ENCODE assay signal across 3 cellular contexts in the genomic region with DNA sequence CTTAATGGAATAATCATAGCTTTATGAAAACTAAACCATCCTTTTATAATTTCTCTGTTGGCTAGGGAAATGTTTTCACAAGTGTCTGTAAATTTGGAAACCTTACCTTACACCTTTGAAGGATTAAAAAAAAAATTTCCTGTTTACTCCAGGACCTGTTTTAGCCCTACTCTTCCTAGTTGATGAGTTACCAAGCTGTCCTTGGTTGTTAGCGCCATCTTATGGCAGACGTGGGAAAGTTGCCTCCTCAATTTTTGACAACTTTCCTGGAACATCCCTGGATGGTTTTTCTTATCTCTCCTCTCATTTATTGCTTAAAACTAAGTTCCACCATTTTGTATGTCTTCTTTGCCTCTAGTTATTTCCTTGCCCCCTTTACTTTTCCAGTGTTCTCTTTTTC.
TF ChIP-seq lines count a peak whose summit lies in the region.

No MANE protein-coding gene starts in this region.

TF ChIP-seq in HEK293, 187 proteins besides CTCF, POLR2A, EP300 and RAD21 (continued from another document):
- TF ChIP-seq, protein P1, sequence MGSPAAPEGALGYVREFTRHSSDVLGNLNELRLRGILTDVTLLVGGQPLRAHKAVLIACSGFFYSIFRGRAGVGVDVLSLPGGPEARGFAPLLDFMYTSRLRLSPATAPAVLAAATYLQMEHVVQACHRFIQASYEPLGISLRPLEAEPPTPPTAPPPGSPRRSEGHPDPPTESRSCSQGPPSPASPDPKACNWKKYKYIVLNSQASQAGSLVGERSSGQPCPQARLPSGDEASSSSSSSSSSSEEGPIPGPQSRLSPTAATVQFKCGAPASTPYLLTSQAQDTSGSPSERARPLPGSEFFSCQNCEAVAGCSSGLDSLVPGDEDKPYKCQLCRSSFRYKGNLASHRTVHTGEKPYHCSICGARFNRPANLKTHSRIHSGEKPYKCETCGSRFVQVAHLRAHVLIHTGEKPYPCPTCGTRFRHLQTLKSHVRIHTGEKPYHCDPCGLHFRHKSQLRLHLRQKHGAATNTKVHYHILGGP (tag by site-specific recombination; IDR thresholded peaks at IDR 0.05): 0 out of 2 replicates have a peak, but pooled peaks have one; percentile 4
- TF ChIP-seq ZNF777 (tag by site-specific recombination; IDR thresholded peaks at IDR 0.05; ENCODE audit: borderline replicate concordance): no peak
- TF ChIP-seq ZNF2 (tag by site-specific recombination; IDR thresholded peaks at IDR 0.05): peak; percentile 99
- TF ChIP-seq SETDB1 (IDR thresholded peaks at IDR 0.05; ENCODE audit: insufficient read length, low read length): peak; percentile 81

TF ChIP-seq in WTC11, 78 proteins besides CTCF, POLR2A, EP300 and RAD21:
- TF ChIP-seq, protein P2, sequence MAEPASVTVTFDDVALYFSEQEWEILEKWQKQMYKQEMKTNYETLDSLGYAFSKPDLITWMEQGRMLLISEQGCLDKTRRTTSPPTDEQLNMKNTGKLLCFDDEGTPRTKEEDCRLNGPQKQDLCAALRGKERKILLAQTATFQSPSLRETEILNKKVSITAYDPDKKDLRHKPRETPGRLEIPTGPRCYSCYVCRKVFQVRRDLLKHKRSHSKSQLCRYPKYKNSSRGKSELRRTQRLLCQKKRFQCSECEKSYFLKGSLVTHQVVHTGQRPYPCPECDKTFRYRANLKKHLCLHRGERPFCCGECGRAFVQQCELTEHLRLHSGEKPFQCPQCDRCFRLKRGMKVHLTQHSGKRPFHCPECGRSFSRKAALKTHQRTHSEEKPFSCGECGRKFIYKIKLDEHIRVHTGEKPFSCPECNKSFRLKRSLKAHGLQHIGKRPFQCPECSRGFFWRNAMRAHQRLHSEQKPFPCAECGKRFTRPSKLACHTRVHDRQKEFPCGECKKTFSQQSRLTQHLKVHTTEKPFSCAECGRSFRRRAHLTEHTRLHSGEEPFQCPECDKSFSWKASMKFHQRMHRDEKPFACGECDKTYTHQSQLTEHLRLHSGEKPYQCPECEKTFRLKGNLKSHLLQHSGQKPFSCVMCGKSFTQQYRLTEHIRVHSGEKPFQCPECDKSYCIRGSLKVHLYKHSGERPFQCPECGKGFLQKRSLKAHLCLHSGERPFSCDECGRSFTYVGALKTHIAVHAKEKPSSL (CRISPR knock-in tag; conservative IDR thresholded peaks at IDR 0.05): no peak
- TF ChIP-seq NR2C2 (CRISPR knock-in tag; IDR thresholded peaks at IDR 0.05) (no peak), FOXJ3 (CRISPR knock-in tag; IDR thresholded peaks at IDR 0.05; ENCODE audit: borderline replicate concordance) (no peak), SOX15 (CRISPR knock-in tag; IDR thresholded peaks at IDR 0.05) (no peak), NR1H2 (CRISPR knock-in tag; IDR thresholded peaks at IDR 0.05) (no peak), ELF4 (CRISPR knock-in tag; IDR thresholded peaks at IDR 0.05; ENCODE audit: low read depth) (no peak), KAT7 (CRISPR knock-in tag; IDR thresholded peaks at IDR 0.05; ENCODE audit: borderline replicate concordance) (no peak), ZNF671 (CRISPR knock-in tag; IDR thresholded peaks at IDR 0.05) (no peak), FOXP1 (CRISPR knock-in tag; IDR thresholded peaks at IDR 0.05; ENCODE audit: borderline replicate concordance) (no peak)
- TF ChIP-seq, protein P3, sequence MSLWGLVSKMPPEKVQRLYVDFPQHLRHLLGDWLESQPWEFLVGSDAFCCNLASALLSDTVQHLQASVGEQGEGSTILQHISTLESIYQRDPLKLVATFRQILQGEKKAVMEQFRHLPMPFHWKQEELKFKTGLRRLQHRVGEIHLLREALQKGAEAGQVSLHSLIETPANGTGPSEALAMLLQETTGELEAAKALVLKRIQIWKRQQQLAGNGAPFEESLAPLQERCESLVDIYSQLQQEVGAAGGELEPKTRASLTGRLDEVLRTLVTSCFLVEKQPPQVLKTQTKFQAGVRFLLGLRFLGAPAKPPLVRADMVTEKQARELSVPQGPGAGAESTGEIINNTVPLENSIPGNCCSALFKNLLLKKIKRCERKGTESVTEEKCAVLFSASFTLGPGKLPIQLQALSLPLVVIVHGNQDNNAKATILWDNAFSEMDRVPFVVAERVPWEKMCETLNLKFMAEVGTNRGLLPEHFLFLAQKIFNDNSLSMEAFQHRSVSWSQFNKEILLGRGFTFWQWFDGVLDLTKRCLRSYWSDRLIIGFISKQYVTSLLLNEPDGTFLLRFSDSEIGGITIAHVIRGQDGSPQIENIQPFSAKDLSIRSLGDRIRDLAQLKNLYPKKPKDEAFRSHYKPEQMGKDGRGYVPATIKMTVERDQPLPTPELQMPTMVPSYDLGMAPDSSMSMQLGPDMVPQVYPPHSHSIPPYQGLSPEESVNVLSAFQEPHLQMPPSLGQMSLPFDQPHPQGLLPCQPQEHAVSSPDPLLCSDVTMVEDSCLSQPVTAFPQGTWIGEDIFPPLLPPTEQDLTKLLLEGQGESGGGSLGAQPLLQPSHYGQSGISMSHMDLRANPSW (CRISPR knock-in tag; conservative IDR thresholded peaks at IDR 0.05; ENCODE audit: low read depth): no peak
- TF ChIP-seq, protein P4, sequence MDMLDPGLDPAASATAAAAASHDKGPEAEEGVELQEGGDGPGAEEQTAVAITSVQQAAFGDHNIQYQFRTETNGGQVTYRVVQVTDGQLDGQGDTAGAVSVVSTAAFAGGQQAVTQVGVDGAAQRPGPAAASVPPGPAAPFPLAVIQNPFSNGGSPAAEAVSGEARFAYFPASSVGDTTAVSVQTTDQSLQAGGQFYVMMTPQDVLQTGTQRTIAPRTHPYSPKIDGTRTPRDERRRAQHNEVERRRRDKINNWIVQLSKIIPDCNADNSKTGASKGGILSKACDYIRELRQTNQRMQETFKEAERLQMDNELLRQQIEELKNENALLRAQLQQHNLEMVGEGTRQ (CRISPR knock-in tag; IDR thresholded peaks at IDR 0.05): no peak
- TF ChIP-seq, protein P5, sequence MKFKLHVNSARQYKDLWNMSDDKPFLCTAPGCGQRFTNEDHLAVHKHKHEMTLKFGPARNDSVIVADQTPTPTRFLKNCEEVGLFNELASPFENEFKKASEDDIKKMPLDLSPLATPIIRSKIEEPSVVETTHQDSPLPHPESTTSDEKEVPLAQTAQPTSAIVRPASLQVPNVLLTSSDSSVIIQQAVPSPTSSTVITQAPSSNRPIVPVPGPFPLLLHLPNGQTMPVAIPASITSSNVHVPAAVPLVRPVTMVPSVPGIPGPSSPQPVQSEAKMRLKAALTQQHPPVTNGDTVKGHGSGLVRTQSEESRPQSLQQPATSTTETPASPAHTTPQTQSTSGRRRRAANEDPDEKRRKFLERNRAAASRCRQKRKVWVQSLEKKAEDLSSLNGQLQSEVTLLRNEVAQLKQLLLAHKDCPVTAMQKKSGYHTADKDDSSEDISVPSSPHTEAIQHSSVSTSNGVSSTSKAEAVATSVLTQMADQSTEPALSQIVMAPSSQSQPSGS (CRISPR knock-in tag; IDR thresholded peaks at IDR 0.05; ENCODE audit: borderline replicate concordance, low read depth): no peak

TF ChIP-seq in HepG2, 621 proteins besides CTCF, POLR2A, EP300 and RAD21 (continued from another document):
- TF ChIP-seq, protein P6, sequence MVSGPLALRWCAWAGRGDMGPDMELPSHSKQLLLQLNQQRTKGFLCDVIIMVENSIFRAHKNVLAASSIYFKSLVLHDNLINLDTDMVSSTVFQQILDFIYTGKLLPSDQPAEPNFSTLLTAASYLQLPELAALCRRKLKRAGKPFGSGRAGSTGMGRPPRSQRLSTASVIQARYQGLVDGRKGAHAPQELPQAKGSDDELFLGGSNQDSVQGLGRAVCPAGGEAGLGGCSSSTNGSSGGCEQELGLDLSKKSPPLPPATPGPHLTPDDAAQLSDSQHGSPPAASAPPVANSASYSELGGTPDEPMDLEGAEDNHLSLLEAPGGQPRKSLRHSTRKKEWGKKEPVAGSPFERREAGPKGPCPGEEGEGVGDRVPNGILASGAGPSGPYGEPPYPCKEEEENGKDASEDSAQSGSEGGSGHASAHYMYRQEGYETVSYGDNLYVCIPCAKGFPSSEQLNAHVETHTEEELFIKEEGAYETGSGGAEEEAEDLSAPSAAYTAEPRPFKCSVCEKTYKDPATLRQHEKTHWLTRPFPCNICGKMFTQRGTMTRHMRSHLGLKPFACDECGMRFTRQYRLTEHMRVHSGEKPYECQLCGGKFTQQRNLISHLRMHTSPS (CRISPR knock-in tag; IDR thresholded peaks at IDR 0.05; ENCODE audit: low read depth): no peak
- TF ChIP-seq, protein P7, sequence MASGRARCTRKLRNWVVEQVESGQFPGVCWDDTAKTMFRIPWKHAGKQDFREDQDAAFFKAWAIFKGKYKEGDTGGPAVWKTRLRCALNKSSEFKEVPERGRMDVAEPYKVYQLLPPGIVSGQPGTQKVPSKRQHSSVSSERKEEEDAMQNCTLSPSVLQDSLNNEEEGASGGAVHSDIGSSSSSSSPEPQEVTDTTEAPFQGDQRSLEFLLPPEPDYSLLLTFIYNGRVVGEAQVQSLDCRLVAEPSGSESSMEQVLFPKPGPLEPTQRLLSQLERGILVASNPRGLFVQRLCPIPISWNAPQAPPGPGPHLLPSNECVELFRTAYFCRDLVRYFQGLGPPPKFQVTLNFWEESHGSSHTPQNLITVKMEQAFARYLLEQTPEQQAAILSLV (CRISPR knock-in tag; IDR thresholded peaks at IDR 0.05; ENCODE audit: borderline replicate concordance): no peak
- TF ChIP-seq STAG1 (CRISPR knock-in tag; IDR thresholded peaks at IDR 0.05) (peak; percentile 25; the same call in 1 of the 2 replicates), TBX3 (IDR thresholded peaks at IDR 0.05; ENCODE audit: borderline replicate concordance) (no peak)
